In the genomic region with DNA sequence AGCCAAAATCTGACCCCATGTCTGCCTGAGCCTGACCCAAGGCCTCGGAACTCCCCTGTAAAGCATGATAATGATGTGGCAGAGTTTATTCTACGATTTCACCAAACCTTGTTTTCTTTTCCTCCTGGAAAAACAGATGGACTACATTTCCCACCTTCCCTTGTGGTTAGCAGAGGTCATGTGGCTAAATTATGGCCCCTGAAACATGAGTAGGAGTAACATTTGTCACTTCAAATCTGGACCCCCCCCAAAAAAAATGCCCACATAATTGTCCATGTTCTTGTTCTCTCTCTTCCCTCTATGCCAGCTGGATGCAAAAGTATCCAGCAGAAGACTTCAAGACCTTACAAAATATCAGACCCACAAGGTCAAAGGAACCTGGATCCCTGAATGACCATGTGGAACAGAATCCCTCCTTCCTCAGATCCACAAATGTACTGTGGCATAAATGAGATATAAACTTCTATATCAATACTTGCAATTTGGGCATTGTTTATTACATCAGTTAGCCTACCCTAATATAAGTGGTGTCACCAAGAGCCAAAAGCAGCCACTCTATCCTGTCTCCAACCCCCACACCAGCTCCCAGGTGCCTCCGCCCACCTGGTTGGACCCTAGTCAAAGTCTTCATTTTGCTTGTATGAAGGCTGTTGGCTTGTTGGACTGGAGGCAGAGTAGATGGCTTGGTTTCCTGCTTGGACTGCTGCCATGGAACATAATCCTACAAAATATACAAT, we compare ENCODE assay signal across 15 cellular contexts. TPM values are rescaled to one million over a fixed set of nuclear protein-coding genes. Genes with fewer than 3 reads are reported as not detected.
A peak's percentile ranks its signal among the peaks of the same experiment; 100 is the strongest.
DNase-seq lines count a peak whose midpoint lies in the region; ATAC-seq, FAIRE-seq and TF ChIP-seq lines count a peak whose summit lies in the region.
"Had no signal": no experiment of that assay in that cellular context is flagged by ENCODE, and none has a peak within 500 bp of the region (broad histone marks: within the 10 kb centered on the region; RNA-seq: fewer than 3 reads in every experiment).

No MANE protein-coding gene starts in this region.

- ATAC-seq in psoas muscle (no peak), HG02970 (IDR thresholded peaks at IDR 0.05; ENCODE audit: low FRiP score, unreplicated experiment) (no peak)

- no peaks in the 10 kb centered on the region for H3K36me3 Mint-ChIP-seq in MCF 10A (ENCODE audit: insufficient read depth, unreplicated experiment)

- H3K79me1 ChIP-seq in H1 (ENCODE audit: low read depth, low read length): no peaks in the 10 kb centered on the region

- H3K27me3 Mint-ChIP-seq in MCF 10A (ENCODE audit: insufficient read depth, unreplicated experiment): no peaks in the 10 kb centered on the region
- H3K27me3 Mint-ChIP-seq: activated CD4-positive, alpha-beta memory T cell treated with anti-CD3 and anti-CD28 coated beads, Interleukin-2, amount 10 ng/mL, durations not matched to agents 7 days and 5 days had no signal

- H4K8ac ChIP-seq in H1 (ENCODE audit: extremely low read depth, insufficient read depth, low read length): no peak overlapping the region

- no peak for FAIRE-seq in H1 (lab: Jason Lieb, UNC)
- FAIRE-seq: GM19239 had no signal

- H3K27ac Mint-ChIP-seq in MCF 10A (ENCODE audit: low read depth, unreplicated experiment): no peak overlapping the region
- H3K27ac Mint-ChIP-seq: activated CD4-positive, alpha-beta memory T cell treated with anti-CD3 and anti-CD28 coated beads, Interleukin-2, amount 10 ng/mL, durations not matched to agents 7 days and 5 days had no signal

- no peak overlapping the region for H3K9ac ChIP-seq in H1 (replicated peaks in 1 of 4; ENCODE audit: extremely low read depth in 1 of 4, low read depth in 3 of 4, low read length in 3 of 4)

- no peak for TF ChIP-seq POLR2A in H1 (IDR thresholded peaks at IDR 0.05; ENCODE audit: control extremely low read depth in 1 of 2, low read depth in 2 of 2, low read length in 2 of 2)

- H2BK5ac ChIP-seq in H1 (ENCODE audit: low read depth, low read length): no peak overlapping the region

- 0 out of 7 replicates have a peak, but pooled peaks cover 0 to 2% (median 0%) of the 10 kb centered on the region in 4 experiments for H3K27me3 ChIP-seq in H1 (replicated peaks in 1 of 4; ENCODE audit: control insufficient read depth in 3 of 4, extremely low read depth in 1 of 4, insufficient read depth in 3 of 4, low read length in 3 of 4)
- H3K27me3 ChIP-seq in psoas muscle (ENCODE audit: insufficient read depth in 3 of 3, low read length in 2 of 3): no peaks in the 10 kb centered on the region

- no peak overlapping the region for H3K18ac ChIP-seq in H1 (ENCODE audit: extremely low read depth, low read length)

- H3K23me2 ChIP-seq in H1 (ENCODE audit: low read depth, low read length): peaks cover 5% of the 10 kb centered on the region

- H4K20me1 ChIP-seq in H1 (replicated peaks in 1 of 2; ENCODE audit: control insufficient read depth in 1 of 2, insufficient read depth in 2 of 2, low read length in 2 of 2): no peaks in the 10 kb centered on the region

- H3K4ac ChIP-seq in H1 (replicated peaks; ENCODE audit: insufficient read length, low read depth, low read length): no peak overlapping the region

- H3K27ac ChIP-seq in H1 (ENCODE audit: low read depth, low read length) (no peak overlapping the region), psoas muscle (no peak overlapping the region)

- in situ Hi-C loops in GM13976 (cut with MboI; ENCODE audit: low sequenced_read_pairs, unreplicated experiment): no loop called here

- CTCF ChIA-PET in H1 (lab: Charles Lee; ENCODE audit: partially characterized antibody) (interaction anchor here (2.9 kb wide), 1 partner anchor 11 kb away, joined by 9 read pairs; no protein-coding TSS in a partner anchor), MCF 10A (lab: Yijun Ruan, JAX) (interaction anchor here (0.7 kb wide), 1 partner anchor 53 kb away, joined by 3 read pairs; no protein-coding TSS in a partner anchor)

- no peak overlapping the region for H2AK5ac ChIP-seq in H1 (ENCODE audit: low read depth, low read length)

- H2BK120ac ChIP-seq in H1 (replicated peaks; ENCODE audit: low read depth, low read length): no peak overlapping the region

- no peaks in the 10 kb centered on the region for H3K9me3 Mint-ChIP-seq in MCF 10A (ENCODE audit: unreplicated experiment)
- H3K9me3 Mint-ChIP-seq: activated CD4-positive, alpha-beta memory T cell treated with anti-CD3 and anti-CD28 coated beads, Interleukin-2, amount 10 ng/mL, durations not matched to agents 7 days and 5 days had no signal

- DNase-seq in GM12864 (ENCODE audit: low read depth): no peak
- DNase-seq in MV-4-11 (lab: John Stamatoyannopoulos, UW): peak; percentile 3
- no peak for DNase-seq in H1 (ENCODE audit: low read depth in 1 of 2, low spot score in 2 of 2)
- no peak for DNase-seq in psoas muscle
- DNase-seq in activated T-cell treated with anti-CD3 and anti-CD28 coated beads for 4 hours: no peak
- DNase-seq in MCF 10A (ENCODE audit: unreplicated experiment): no peak
- no peak for DNase-seq in GM13976 (ENCODE audit: low spot score)
- DNase-seq: activated CD4-positive, alpha-beta memory T cell treated with anti-CD3 and anti-CD28 coated beads, Interleukin-2, amount 10 ng/mL, durations not matched to agents 7 days and 5 days; amygdala; foreskin melanocyte; KG1; stimulated activated CD4-positive, alpha-beta T cell treated with anti-CD3 and anti-CD28 coated beads, Interleukin-1b, Interleukin-23, amount 100 ng/mL, for 48 hours had no signal

- H2BK20ac ChIP-seq in H1 (ENCODE audit: low read length): no peak overlapping the region

- no peak overlapping the region for H2BK15ac ChIP-seq in H1 (ENCODE audit: low read length)

- no peak overlapping the region for H2BK12ac ChIP-seq in H1 (ENCODE audit: low read depth, low read length)

- H3K36me3 ChIP-seq in H1 (ENCODE audit: control insufficient read depth in 2 of 4, insufficient read depth in 4 of 4, low read length in 3 of 4): no peaks in the 10 kb centered on the region
- no peaks in the 10 kb centered on the region for H3K36me3 ChIP-seq in psoas muscle (ENCODE audit: insufficient read depth in 1 of 2, low read depth in 1 of 2)

- H3K4me3 ChIP-seq in GM12864 (ENCODE audit: low read depth, low read length) (peak overlapping the region; percentile 85), H1 (ENCODE audit: extremely low read depth in 1 of 4, insufficient read depth in 2 of 4, low read depth in 3 of 4, low read length in 4 of 4) (peak overlapping the region in 3 of 4 experiments; percentile 74 to 85 (median 82); a peak in 4 of 8 replicates), psoas muscle (peak overlapping the region; percentile 74)

- TF ChIP-seq CTCF in GM12864 (IDR thresholded peaks at IDR 0.05; ENCODE audit: low read depth, low read length, missing control alignments) (no peak), H1 (IDR thresholded peaks at IDR 0.05; ENCODE audit: control extremely low read depth in 1 of 3, insufficient read depth in 1 of 3, low read depth in 1 of 3, low read length in 3 of 3) (no peak), psoas muscle (IDR thresholded peaks at IDR 0.05) (no peak), MCF 10A (IDR thresholded peaks at IDR 0.05; ENCODE audit: unreplicated experiment) (no peak), GM13976 (IDR thresholded peaks at IDR 0.05; ENCODE audit: borderline replicate concordance, control extremely low read depth, extremely low read depth, insufficient read depth, missing control alignments) (no peak)

- intact Hi-C loops in psoas muscle (cut with DNase I) (no loop called here), MCF 10A (cut with micrococcal nuclease) (no loop called here)

- H4K5ac ChIP-seq in H1 (ENCODE audit: insufficient read length, low read depth, low read length): no peak overlapping the region

- H3K4me2 ChIP-seq in H1 (ENCODE audit: insufficient read depth in 1 of 2, low read depth in 2 of 2, low read length in 2 of 2): peak overlapping the region; percentile 72 to 78; a peak in 3 of 4 replicates

- H3K4me1 ChIP-seq in H1 (replicated peaks in 1 of 4; ENCODE audit: control insufficient read depth in 3 of 4, insufficient read depth in 4 of 4, low read length in 3 of 4): peaks cover 0 to 5% (median 4%) of the 10 kb centered on the region in 4 experiments; a peak in 5 of 7 replicates
- peaks cover 6% of the 10 kb centered on the region for H3K4me1 ChIP-seq in psoas muscle

- H3K4me3 Mint-ChIP-seq in MCF 10A (ENCODE audit: unreplicated experiment): no peak overlapping the region
- H3K4me3 Mint-ChIP-seq: activated CD4-positive, alpha-beta memory T cell treated with anti-CD3 and anti-CD28 coated beads, Interleukin-2, amount 10 ng/mL, durations not matched to agents 7 days and 5 days had no signal

- H3K9me3 ChIP-seq in H1 (ENCODE audit: insufficient read depth in 2 of 2, low read depth in 1 of 2, low read length in 1 of 2) (no peaks in the 10 kb centered on the region), psoas muscle (peaks cover 2% of the 10 kb centered on the region)

- no peak overlapping the region for H2AFZ ChIP-seq in H1 (ENCODE audit: low read length)

- POLR2A ChIA-PET in H1 (lab: Charles Lee; ENCODE audit: partially characterized antibody) (interaction anchor here (0.6 to 1.7 kb wide), 6 partner anchors 8 to 77 kb away, joined by 3 to 5 read pairs (median 4); a partner anchor contains a TSS), MCF 10A (lab: Yijun Ruan, JAX) (interaction anchor here (1.0 to 3.3 kb wide), 3 partner anchors 9 to 35 kb away, joined by 4 to 32 read pairs (median 8); a partner anchor contains a TSS)

- peaks cover 9% of the 10 kb centered on the region for H3K4me1 Mint-ChIP-seq in MCF 10A (ENCODE audit: insufficient read depth, unreplicated experiment)

- 86% methylated on average over 3 of the region's 3 CpGs; no CpG with 5 or more reads in 1 of the 2 experiments for WGBS in H1 (ENCODE audit: extremely low coverage in 1 of 2, insufficient coverage in 1 of 2, insufficient read length in 1 of 2, insufficient replicate concordance in 2 of 2, low coverage in 1 of 2, low lambda C conversion rate in 2 of 2, missing lambda C conversion rate in 1 of 2), 2 experiments
- WGBS in psoas muscle, 3 donors: 77 to 88% (median 84%) methylated on average over 3 of the region's 3 CpGs

- no peak overlapping the region for H3K23ac ChIP-seq in H1 (ENCODE audit: insufficient read length)

- no peak overlapping the region for H3K56ac ChIP-seq in H1 (replicated peaks; ENCODE audit: insufficient read length, low read depth, low read length)

- no TSS peak for BruUV-seq in MCF 10A (replicated peaks; lab: Mats Ljungman, UMichigan)

- TF ChIP-seq RAD21 in H1 (IDR thresholded peaks at IDR 0.05 in 1 of 2, conservative IDR thresholded peaks at IDR 0.05 in 1 of 2; ENCODE audit: low read depth in 2 of 2, low read length in 2 of 2): no peak

- no peak overlapping the region for H4K91ac ChIP-seq in H1 (replicated peaks; ENCODE audit: insufficient read length, low read length)

- TF ChIP-seq EP300 in H1 (IDR thresholded peaks at IDR 0.05; ENCODE audit: borderline replicate concordance in 1 of 2, low read depth in 2 of 2, low read length in 2 of 2): no peak

- no peak overlapping the region for H3K14ac ChIP-seq in H1 (ENCODE audit: insufficient read length)

- peaks cover 0 to 4% of the 10 kb centered on the region in 2 experiments; a peak in 1 of 4 replicates for H3K79me2 ChIP-seq in H1 (ENCODE audit: control insufficient read depth in 1 of 2, insufficient read depth in 2 of 2, low read length in 2 of 2)

RNA-seq across cellular contexts. Expression of a gene that starts 1.4 kb away (rescaled TPM):
- total RNA-seq in H1 (2021; fragmentation: NEBNext Ultra II Directional; extraction: Animal tissue kit (Norgen Biotek cat#: 25700)): 21.0 and 22.7 TPM in 2 replicates
- polyA plus RNA-seq in H1 (2011; rRNA removed) (19.2 and 19.3 TPM in 2 replicates), psoas muscle (1 to 10 TPM; 1.3 to 2.1 (median 1.9) TPM)
- polyA plus RNA-seq in H1 (2011; cell fraction: cytosol; rRNA removed): 21.3 TPM
- 22.3 TPM for polyA plus RNA-seq in H1 (2011; cell fraction: nucleus; rRNA removed)
- polyA plus RNA-seq in H1 (2012, experiment 1 of 2): 20.5 to 28.5 TPM (median 26.2 TPM) in 4 replicates
- polyA plus RNA-seq in H1 (2012, experiment 2 of 2): 20.8 TPM
- 23.3 TPM for polyA plus RNA-seq in H1 (2013, experiment 1 of 2)
- 22.8 TPM for polyA plus RNA-seq in H1 (2013, experiment 2 of 2)
- polyA minus RNA-seq in H1 (2011; rRNA and poly(A)+ RNA removed): 9.5 and 10.5 TPM in 2 replicates
- polyA minus RNA-seq in H1 (2011; cell fraction: cytosol; rRNA and poly(A)+ RNA removed): 7.7 TPM
- 8.2 TPM for polyA minus RNA-seq in H1 (2011; cell fraction: nucleus; rRNA and poly(A)+ RNA removed)
- total RNA-seq in psoas muscle (1 to 10 TPM; 1.0 to 2.1 (median 1.5) TPM), MCF 10A (2022) (2.4 and 3.8 TPM in 2 replicates)

RNA-seq across cellular contexts. Expression of a gene that starts 8.2 kb away (rescaled TPM):
- total RNA-seq in H1 (2021; fragmentation: NEBNext Ultra II Directional; extraction: Animal tissue kit (Norgen Biotek cat#: 25700)): 52.4 and 54.0 TPM in 2 replicates
- 33.7 and 34.0 TPM in 2 replicates for polyA plus RNA-seq in H1 (2011; rRNA removed)
- polyA plus RNA-seq in H1 (2011; cell fraction: cytosol; rRNA removed): 40.1 TPM
- 23.6 TPM for polyA plus RNA-seq in H1 (2011; cell fraction: nucleus; rRNA removed)
- polyA plus RNA-seq in H1 (2012, experiment 1 of 2): 41.3 to 45.9 TPM (median 42.1 TPM) in 4 replicates
- 43.6 TPM for polyA plus RNA-seq in H1 (2012, experiment 2 of 2)
- polyA plus RNA-seq in H1 (2013, experiment 1 of 2): 36.6 TPM
- 39.0 TPM for polyA plus RNA-seq in H1 (2013, experiment 2 of 2)
- 14.9 and 15.4 TPM in 2 replicates for polyA minus RNA-seq in H1 (2011; rRNA and poly(A)+ RNA removed)
- polyA minus RNA-seq in H1 (2011; cell fraction: cytosol; rRNA and poly(A)+ RNA removed): 24.4 TPM
- 13.9 TPM for polyA minus RNA-seq in H1 (2011; cell fraction: nucleus; rRNA and poly(A)+ RNA removed)
- total RNA-seq in psoas muscle: 10 to 100 TPM in 1 of 4 donors, 1 to 10 TPM in 3; 9.3 to 10.2 (median 9.5) TPM
- polyA plus RNA-seq in psoas muscle: 1 to 10 TPM; 6.8 to 8.4 (median 7.9) TPM
- total RNA-seq in MCF 10A (2022): 11.7 and 12.1 TPM in 2 replicates

RNA-seq across cellular contexts. Expression of a gene that starts 31.6 kb away (rescaled TPM):
- total RNA-seq in H1 (2021; fragmentation: NEBNext Ultra II Directional; extraction: Animal tissue kit (Norgen Biotek cat#: 25700)): not detected in 2 replicates
- polyA plus RNA-seq in H1 (2011; rRNA removed): not detected in 2 replicates
- polyA plus RNA-seq in H1 (2011; cell fraction: cytosol; rRNA removed): not detected
- not detected for polyA plus RNA-seq in H1 (2011; cell fraction: nucleus; rRNA removed)
- polyA plus RNA-seq in H1 (2012, experiment 1 of 2): not detected in 4 replicates
- polyA plus RNA-seq in H1 (2012, experiment 2 of 2): not detected
- not detected for polyA plus RNA-seq in H1 (2013, experiment 1 of 2)
- polyA plus RNA-seq in H1 (2013, experiment 2 of 2): not detected
- polyA minus RNA-seq in H1 (2011; rRNA and poly(A)+ RNA removed): not detected in 2 replicates
- not detected for polyA minus RNA-seq in H1 (2011; cell fraction: cytosol; rRNA and poly(A)+ RNA removed)
- not detected for polyA minus RNA-seq in H1 (2011; cell fraction: nucleus; rRNA and poly(A)+ RNA removed)
- not detected for total RNA-seq in psoas muscle
- not detected for polyA plus RNA-seq in psoas muscle
- total RNA-seq in MCF 10A (2022): not detected in 2 replicates
- total RNA-seq: activated CD4-positive, alpha-beta memory T cell treated with anti-CD3 and anti-CD28 coated beads, Interleukin-2, amount 10 ng/mL, durations not matched to agents 7 days and 5 days; mononuclear cell had no signal

RNA-seq across cellular contexts. Expression of a gene that starts 36.2 kb away (rescaled TPM):
- total RNA-seq in H1 (2021; fragmentation: NEBNext Ultra II Directional; extraction: Animal tissue kit (Norgen Biotek cat#: 25700)): 63.0 and 66.1 TPM in 2 replicates
- polyA plus RNA-seq in H1 (2011; rRNA removed): 6.4 and 14.4 TPM in 2 replicates
- 9.3 TPM for polyA plus RNA-seq in H1 (2011; cell fraction: cytosol; rRNA removed)
- polyA plus RNA-seq in H1 (2011; cell fraction: nucleus; rRNA removed): 20.6 TPM
- 28.3 to 39.1 TPM (median 34.8 TPM) in 4 replicates for polyA plus RNA-seq in H1 (2012, experiment 1 of 2)
- polyA plus RNA-seq in H1 (2012, experiment 2 of 2): 27.6 TPM
- polyA plus RNA-seq in H1 (2013, experiment 1 of 2): 34.1 TPM
- polyA plus RNA-seq in H1 (2013, experiment 2 of 2): 34.4 TPM
- 2.9 and 6.2 TPM in 2 replicates for polyA minus RNA-seq in H1 (2011; rRNA and poly(A)+ RNA removed)
- 16.2 TPM for polyA minus RNA-seq in H1 (2011; cell fraction: cytosol; rRNA and poly(A)+ RNA removed)
- polyA minus RNA-seq in H1 (2011; cell fraction: nucleus; rRNA and poly(A)+ RNA removed): 11.5 TPM
- total RNA-seq in psoas muscle: 1 to 10 TPM; 1.2 to 5.7 (median 5.2) TPM
- 1 to 10 TPM; 1.9 to 3.6 (median 2.3) TPM for polyA plus RNA-seq in psoas muscle
- 17.2 and 17.6 TPM in 2 replicates for total RNA-seq in MCF 10A (2022)

RNA-seq across cellular contexts. Expression of a gene that starts 57.8 kb away (rescaled TPM):
- total RNA-seq in H1 (2021; fragmentation: NEBNext Ultra II Directional; extraction: Animal tissue kit (Norgen Biotek cat#: 25700)): 15.0 and 19.4 TPM in 2 replicates
- 33.3 and 41.9 TPM in 2 replicates for polyA plus RNA-seq in H1 (2011; rRNA removed)
- 25.4 TPM for polyA plus RNA-seq in H1 (2011; cell fraction: cytosol; rRNA removed)
- polyA plus RNA-seq in H1 (2011; cell fraction: nucleus; rRNA removed): 20.5 TPM
- 17.4 to 24.3 TPM (median 23.5 TPM) in 4 replicates for polyA plus RNA-seq in H1 (2012, experiment 1 of 2)
- polyA plus RNA-seq in H1 (2012, experiment 2 of 2): 23.4 TPM
- polyA plus RNA-seq in H1 (2013, experiment 1 of 2): 19.3 TPM
- 21.8 TPM for polyA plus RNA-seq in H1 (2013, experiment 2 of 2)
- polyA minus RNA-seq in H1 (2011; rRNA and poly(A)+ RNA removed): 11.8 and 15.0 TPM in 2 replicates
- polyA minus RNA-seq in H1 (2011; cell fraction: cytosol; rRNA and poly(A)+ RNA removed): 16.5 TPM
- polyA minus RNA-seq in H1 (2011; cell fraction: nucleus; rRNA and poly(A)+ RNA removed): 8.1 TPM
- 1 to 10 TPM; 3.0 to 5.0 (median 3.9) TPM for total RNA-seq in psoas muscle
- polyA plus RNA-seq in psoas muscle: 1 to 10 TPM; 1.6 to 3.4 (median 3.1) TPM
- 8.2 and 8.4 TPM in 2 replicates for total RNA-seq in MCF 10A (2022)
